9 cellular contexts compared by ENCODE assay signal in genomic region chr2:238427435-238428162, GRCh38. TPM values are rescaled to one million over a fixed set of nuclear protein-coding genes. Genes with fewer than 3 reads are reported as not detected.
DNase-seq lines count a peak whose midpoint lies in the region; ATAC-seq, FAIRE-seq and TF ChIP-seq lines count a peak whose summit lies in the region.
"Had no signal": no experiment of that assay in that cellular context is flagged by ENCODE, and none has a peak within 500 bp of the region (broad histone marks: within the 10 kb centered on the region; RNA-seq: fewer than 3 reads in every experiment).

No MANE protein-coding gene starts in this region.

- H3K27me3 ChIP-seq in AG04450 (ENCODE audit: control insufficient read depth, insufficient read depth, low read length) (no peaks in the 10 kb centered on the region), PC-3 (ENCODE audit: low read length) (no peaks in the 10 kb centered on the region), endothelial cell of umbilical vein (ENCODE audit: control insufficient read depth in 2 of 2, insufficient read depth in 2 of 2, low read length in 2 of 2) (no peaks in the 10 kb centered on the region), neural progenitor cell (no peaks in the 10 kb centered on the region)

- POLR2A ChIA-PET in AG04450 (lab: Yijun Ruan, JAX) (no interaction called here), PC-3 (lab: Charles Lee; ENCODE audit: unreplicated experiment) (interaction anchor here (1.0 kb wide), 1 partner anchor 12 kb away, joined by 3 read pairs; no protein-coding TSS in a partner anchor), endothelial cell of umbilical vein (lab: Charles Lee) (interaction anchor here (0.6 kb wide), 1 partner anchor 10 kb away, joined by 3 read pairs; no protein-coding TSS in a partner anchor)

- H3K4me2 ChIP-seq in PC-3 (ENCODE audit: low read length) (peak overlapping the region; percentile 98), endothelial cell of umbilical vein (ENCODE audit: insufficient read depth, low read length) (peak overlapping the region; percentile 49), neural progenitor cell (peak overlapping the region; percentile 98)

- H3K27me3 Mint-ChIP-seq in neural progenitor cell (ENCODE audit: insufficient read depth, low read depth), result no peaks in the 10 kb centered on the region

- H3K9me2 ChIP-seq in PC-3 (replicated peaks; ENCODE audit: low read length), result no peaks in the 10 kb centered on the region

- H2AFZ ChIP-seq in PC-3 (ENCODE audit: low read length) (peak overlapping the region; percentile 87), endothelial cell of umbilical vein (ENCODE audit: low read depth, low read length) (peak overlapping the region; percentile 93), neural progenitor cell (replicated peaks) (peak overlapping the region; percentile 96)

- H3K9me3 Mint-ChIP-seq in neural progenitor cell, result peaks cover 13% of the 10 kb centered on the region

- H3K4me3 ChIP-seq in AG04450 (ENCODE audit: low read depth, low read length) (peak overlapping the region; percentile 95), PC-3 (ENCODE audit: low read length) (peak overlapping the region; percentile 93), endothelial cell of umbilical vein (replicated peaks in 1 of 3; ENCODE audit: insufficient read depth in 1 of 3, low read depth in 1 of 3, low read length in 3 of 3) (peak overlapping the region; percentile 26 to 46 (median 45)), neural progenitor cell (peak overlapping the region; percentile 97)

- intact Hi-C loops in PC-3 (cut with micrococcal nuclease) (loop anchor here (1.0 kb wide), 1 partner anchor 12 kb away; no protein-coding TSS in a partner anchor), endothelial cell of umbilical vein (cut with micrococcal nuclease) (loop anchor here (1.0 to 10.0 kb wide), 2 partner anchors 30 to 173 kb away; no protein-coding TSS in a partner anchor)

- TF ChIP-seq CTCF in AG04450 (IDR thresholded peaks at IDR 0.05; ENCODE audit: low read depth, low read length) (no peak), PC-3 (conservative IDR thresholded peaks at IDR 0.05; ENCODE audit: low read depth, low read length) (no peak), endothelial cell of umbilical vein (IDR thresholded peaks at IDR 0.05; ENCODE audit: extremely low read depth in 1 of 2, insufficient read depth in 1 of 2, low read depth in 1 of 2, low read length in 2 of 2) (no peak), neural progenitor cell (IDR thresholded peaks at IDR 0.05) (no peak)

- no peaks in the 10 kb centered on the region for H3K9me1 ChIP-seq in endothelial cell of umbilical vein (replicated peaks; ENCODE audit: control insufficient read depth, extremely low read depth, insufficient read depth, low read length)

- TF ChIP-seq POLR2A in endothelial cell of umbilical vein (IDR thresholded peaks at IDR 0.05; ENCODE audit: low read depth, low read length), result no peak

- H3K27ac ChIP-seq in AG04450 (ENCODE audit: low read depth, low read length) (peak overlapping the region; percentile 97), PC-3 (ENCODE audit: low read length) (peak overlapping the region; percentile 95), endothelial cell of umbilical vein (ENCODE audit: insufficient read depth, low read depth, low read length) (peak overlapping the region; percentile 87), neural progenitor cell (no peak overlapping the region)

- no peaks in the 10 kb centered on the region for H3F3A ChIP-seq in PC-3 (ENCODE audit: low read length, unreplicated experiment)
- peaks cover 12% of the 10 kb centered on the region for H3F3A ChIP-seq in neural progenitor cell (ENCODE audit: low read depth)

- no peak for FAIRE-seq in endothelial cell of umbilical vein (lab: Jason Lieb, UNC)
- no peak for FAIRE-seq in frontal cortex (lab: Jason Lieb, UNC)
- FAIRE-seq: islet of Langerhans had no signal

- dilution Hi-C loops in endothelial cell of umbilical vein (cut with MboI; ENCODE audit: extremely low pct_ligation_motif_present, low sequenced_read_pairs), result no loop called here

- H4K20me1 ChIP-seq in PC-3 (ENCODE audit: low read length) (no peaks in the 10 kb centered on the region), endothelial cell of umbilical vein (replicated peaks; ENCODE audit: control insufficient read depth, extremely low read depth, insufficient read depth, low read length) (no peaks in the 10 kb centered on the region), neural progenitor cell (ENCODE audit: low read depth) (peaks cover 40% of the 10 kb centered on the region)

- H3K4me1 Mint-ChIP-seq in neural progenitor cell, result peaks cover 14% of the 10 kb centered on the region

- DNase-seq in AG04450 (ENCODE audit: low read depth, low spot score) (no peak), PC-3 (peak; percentile 13), endothelial cell of umbilical vein (ENCODE audit: low read depth, low spot score) (peak; percentile 8), neural progenitor cell (ENCODE audit: low spot score) (no peak), frontal cortex (ENCODE audit: low spot score in 2 of 2) (no peak), NCI-H1436 treated with DMSO at 0.1 percent for 48 hours (lab: John Stamatoyannopoulos, UW) (no peak), A172 (ENCODE audit: low spot score) (no peak)

- peaks cover 20% of the 10 kb centered on the region for H3K4me1 ChIP-seq in PC-3 (ENCODE audit: insufficient read depth, low read length)
- peaks cover 13% of the 10 kb centered on the region for H3K4me1 ChIP-seq in endothelial cell of umbilical vein (ENCODE audit: control insufficient read depth, extremely low read depth, insufficient read depth, low read length)
- peaks cover 14% of the 10 kb centered on the region for H3K4me1 ChIP-seq in neural progenitor cell

- peaks cover 5% of the 10 kb centered on the region for H3K9me3 ChIP-seq in AG04450 (ENCODE audit: control insufficient read depth, insufficient read depth, low read length)
- H3K9me3 ChIP-seq in PC-3 (ENCODE audit: low read length), result no peaks in the 10 kb centered on the region
- H3K9me3 ChIP-seq in endothelial cell of umbilical vein (replicated peaks; ENCODE audit: control insufficient read depth, insufficient read depth, low read length), result no peaks in the 10 kb centered on the region
- H3K9me3 ChIP-seq in neural progenitor cell (ENCODE audit: low read depth), result no peaks in the 10 kb centered on the region

- CTCF ChIA-PET in AG04450 (lab: Charles Lee), result interaction anchor here (0.5 to 0.8 kb wide), 2 partner anchors 60 to 491 kb away, joined by 3 to 6 read pairs; no protein-coding TSS in a partner anchor
- CTCF ChIA-PET in PC-3 (lab: Charles Lee), result no interaction called here
- CTCF ChIA-PET in endothelial cell of umbilical vein (lab: Charles Lee), result interaction anchor here (0.5 to 1.4 kb wide), 5 partner anchors 9 to 57 kb away, joined by 3 to 6 read pairs (median 4); no protein-coding TSS in a partner anchor

- BruUV-seq in PC-3 (replicated peaks; lab: Mats Ljungman, UMichigan), result TSS peak; percentile 77
- BruUV-seq in endothelial cell of umbilical vein (replicated peaks; lab: Mats Ljungman, UMichigan), result TSS peak; percentile 39

- peaks cover 22% of the 10 kb centered on the region for H3K36me3 Mint-ChIP-seq in neural progenitor cell

- peak overlapping the region; percentile 95 for H3K9ac ChIP-seq in PC-3 (ENCODE audit: low read length)
- peak overlapping the region; percentile 88 for H3K9ac ChIP-seq in endothelial cell of umbilical vein (replicated peaks; ENCODE audit: extremely low read depth, insufficient read depth, low read length)
- H3K9ac ChIP-seq in neural progenitor cell, result peak overlapping the region; percentile 82

- H3K27ac Mint-ChIP-seq in neural progenitor cell, result peak overlapping the region; percentile 81

- peaks cover 13% of the 10 kb centered on the region for H3K36me3 ChIP-seq in PC-3 (ENCODE audit: low read depth, low read length)
- H3K36me3 ChIP-seq in endothelial cell of umbilical vein (ENCODE audit: control insufficient read depth in 2 of 2, extremely low read depth in 1 of 2, insufficient read depth in 2 of 2, low read length in 2 of 2), result no peaks in the 10 kb centered on the region
- H3K36me3 ChIP-seq in neural progenitor cell, result no peaks in the 10 kb centered on the region

- H3K4me3 Mint-ChIP-seq in neural progenitor cell, result peak overlapping the region; percentile 95

- H3K79me2 ChIP-seq in PC-3 (ENCODE audit: low read length), result peaks cover 56% of the 10 kb centered on the region
- H3K79me2 ChIP-seq in endothelial cell of umbilical vein (ENCODE audit: control insufficient read depth, insufficient read depth, low read length), result peaks cover 51% of the 10 kb centered on the region
- H3K79me2 ChIP-seq in neural progenitor cell (ENCODE audit: low read depth), result peaks cover 57% of the 10 kb centered on the region

- ATAC-seq in GM21528 (IDR thresholded peaks at IDR 0.05; ENCODE audit: low FRiP score, unreplicated experiment), result peak; percentile 6
- ATAC-seq in PC-3, result peak; percentile 8

TF ChIP-seq in endothelial cell of umbilical vein, 7 proteins besides CTCF, POLR2A, EP300 and RAD21 (continues in another document):
- TF ChIP-seq EZH2 (IDR thresholded peaks at IDR 0.05; ENCODE audit: borderline replicate concordance, low read depth, low read length, severe bottlenecking) (no peak), MYC (IDR thresholded peaks at IDR 0.05; ENCODE audit: low read depth, low read length) (no peak), POLR2AphosphoS5 (IDR thresholded peaks at IDR 0.05; ENCODE audit: insufficient read depth, low read depth, low read length) (no peak), FOS (IDR thresholded peaks at IDR 0.05; ENCODE audit: borderline replicate concordance, insufficient read depth, low read length) (no peak), GATA2 (IDR thresholded peaks at IDR 0.05; ENCODE audit: insufficient read depth, insufficient read length, low read depth, low read length) (no peak), JUN (IDR thresholded peaks at IDR 0.05; ENCODE audit: borderline replicate concordance, insufficient read depth, insufficient read length, low read depth) (no peak)

RNA-seq across cellular contexts. Expression of gene ASB1, which starts 0.9 kb away (rescaled TPM):
- polyA plus RNA-seq in AG04450 (2011; rRNA removed) (29.8 and 30.5 TPM in 2 replicates), endothelial cell of umbilical vein (12.3 and 12.9 TPM in 2 replicates)
- polyA minus RNA-seq in AG04450 (2011; rRNA and poly(A)+ RNA removed), result 25.0 and 35.0 TPM in 2 replicates
- total RNA-seq in PC-3 (2014; rRNA removed) (28.9 and 60.0 TPM in 2 replicates), endothelial cell of umbilical vein (16.2 and 16.7 TPM in 2 replicates), neural progenitor cell (ENCODE audit: low replicate concordance) (22.1 and 29.2 TPM in 2 replicates), frontal cortex (11.8 TPM)
- 10.0 and 12.8 TPM in 2 replicates for polyA plus RNA-seq in endothelial cell of umbilical vein (2011; cell fraction: cytosol; rRNA removed)
- polyA plus RNA-seq in endothelial cell of umbilical vein (2011; cell fraction: nucleus; rRNA removed), result 20.4 and 29.6 TPM in 2 replicates
- polyA plus RNA-seq in endothelial cell of umbilical vein (2012), result 15.9 and 20.9 TPM in 2 replicates
- 18.1 and 19.0 TPM in 2 replicates for polyA minus RNA-seq in endothelial cell of umbilical vein
- 7.8 TPM for polyA minus RNA-seq in endothelial cell of umbilical vein (2011; cell fraction: cytosol; rRNA and poly(A)+ RNA removed)
- 7.3 and 10.1 TPM in 2 replicates for polyA minus RNA-seq in endothelial cell of umbilical vein (2011; cell fraction: nucleus; rRNA and poly(A)+ RNA removed)
- 43.2 and 46.8 TPM in 2 replicates for total RNA-seq in A172 (2014; rRNA removed; shearing (Covaris generic))

Comparison
In these comparisons a context has a peak if more than half of its experiments do, and no peak if none do; other contexts are left out.
1. DNase-seq: peak in PC-3 (single experiment) and endothelial cell of umbilical vein (single experiment); none in AG04450 (single experiment), neural progenitor cell (single experiment), frontal cortex (0 of 2), NCI-H1436 treated with DMSO at 0.1 percent for 48 hours (single experiment) and A172 (single experiment).
2. H3K4me3 ChIP-seq: peak in every context shown above with its lines; median percentile 97 in neural progenitor cell; 95 in AG04450; 93 in PC-3; 45 in endothelial cell of umbilical vein.
3. Peak in every context shown above with its lines, with median percentiles within 50 percentile points of each other: H2AFZ ChIP-seq, H3K4me2 ChIP-seq and H3K9ac ChIP-seq.